ENCODE assay signal across 1 cellular context in genomic region chr10:98956576-98957260, GRCh38.
TF ChIP-seq lines count a peak whose summit lies in the region.

No MANE protein-coding gene starts in this region.

TF ChIP-seq in IMR-90, 13 proteins besides CTCF, POLR2A, EP300 and RAD21 (continued from another document):
- TF ChIP-seq ELK1 (IDR thresholded peaks at IDR 0.05; ENCODE audit: borderline replicate concordance, low read depth, low read length): no peak
